In genomic region chr12:10122689-10123088, GRCh38 we compare ENCODE assay signal across 18 cellular contexts. TPM values are rescaled to one million over a fixed set of nuclear protein-coding genes. Genes with fewer than 3 reads are reported as not detected.
A peak's percentile ranks its signal among the peaks of the same experiment; 100 is the strongest.
DNase-seq lines count a peak whose midpoint lies in the region; ATAC-seq and FAIRE-seq lines count a peak whose summit lies in the region.
"Had no signal": no experiment of that assay in that cellular context is flagged by ENCODE, and none has a peak within 500 bp of the region (broad histone marks: within the 10 kb centered on the region; RNA-seq: fewer than 3 reads in every experiment).

No MANE protein-coding gene starts in this region.

- H3K9me3 Mint-ChIP-seq in activated CD4-positive, alpha-beta T cell treated with anti-CD3 and anti-CD28 coated beads, Interleukin-2, amount 10 ng/mL, durations not matched to agents 24 days and 14 days, result no peaks in the 10 kb centered on the region
- H3K9me3 Mint-ChIP-seq: CD8-positive, alpha-beta T cell; GM23338 had no signal

- peak; percentile 81 for ATAC-seq in left lobe of liver
- no peak for ATAC-seq in HG03565 (IDR thresholded peaks at IDR 0.05; ENCODE audit: unreplicated experiment)
- ATAC-seq: A549; CD8-positive, alpha-beta T cell; GM23338 had no signal

- H3K4me1 Mint-ChIP-seq in activated CD4-positive, alpha-beta T cell treated with anti-CD3 and anti-CD28 coated beads, Interleukin-2, amount 10 ng/mL, durations not matched to agents 24 days and 14 days, result peaks cover 2% of the 10 kb centered on the region
- H3K4me1 Mint-ChIP-seq: GM23338 had no signal

- intact Hi-C loops in activated CD4-positive, alpha-beta T cell treated with anti-CD3 and anti-CD28 coated beads, Interleukin-2, amount 10 ng/mL, durations not matched to agents 24 days and 14 days (cut with micrococcal nuclease), result no loop called here

- no peaks in the 10 kb centered on the region for H3K36me3 Mint-ChIP-seq in activated CD4-positive, alpha-beta T cell treated with anti-CD3 and anti-CD28 coated beads, Interleukin-2, amount 10 ng/mL, durations not matched to agents 24 days and 14 days (ENCODE audit: low read depth)
- H3K36me3 Mint-ChIP-seq: CD8-positive, alpha-beta T cell had no signal

- DNase-seq in activated CD4-positive, alpha-beta T cell treated with anti-CD3 and anti-CD28 coated beads, Interleukin-2, amount 10 ng/mL, durations not matched to agents 24 days and 14 days, result peak; percentile 41
- no peak for DNase-seq in activated CD4-positive, alpha-beta T cell treated with anti-CD3 and anti-CD28 coated beads for 48 hours
- peak; percentile 54 for DNase-seq in HuH-7.5 (ENCODE audit: low spot score)
- DNase-seq in left lobe of liver (ENCODE audit: low spot score), result no peak
- DNase-seq in urothelium cell line (ENCODE audit: low spot score), result no peak
- no peak for DNase-seq in globus pallidus (ENCODE audit: low spot score)
- no peak for DNase-seq in stimulated activated CD4-positive, alpha-beta T cell treated with anti-CD3 and anti-CD28 coated beads, Interleukin-4, amount 100 ng/mL, for 24 hours
- DNase-seq: AML-193; Calu3; CD8-positive, alpha-beta T cell; HCEC 1CT had no signal

- no peak overlapping the region for H3K4me3 Mint-ChIP-seq in activated CD4-positive, alpha-beta T cell treated with anti-CD3 and anti-CD28 coated beads, Interleukin-2, amount 10 ng/mL, durations not matched to agents 24 days and 14 days
- H3K4me3 Mint-ChIP-seq: CD8-positive, alpha-beta T cell; GM23338 had no signal

- no peak overlapping the region for H3K27ac Mint-ChIP-seq in activated CD4-positive, alpha-beta T cell treated with anti-CD3 and anti-CD28 coated beads, Interleukin-2, amount 10 ng/mL, durations not matched to agents 24 days and 14 days
- H3K27ac Mint-ChIP-seq: CD8-positive, alpha-beta T cell; GM23338 had no signal

- peak; percentile 9 for FAIRE-seq in urothelium cell line (lab: Jason Lieb, UNC)
- FAIRE-seq: A549, G401.6, GM12891, H54 had no signal

- peaks cover 32% of the 10 kb centered on the region for H3K27me3 Mint-ChIP-seq in activated CD4-positive, alpha-beta T cell treated with anti-CD3 and anti-CD28 coated beads, Interleukin-2, amount 10 ng/mL, durations not matched to agents 24 days and 14 days

RNA-seq across cellular contexts. Expression of gene CLEC7A, which starts 7.3 kb away (rescaled TPM):
- not detected in 2 replicates for total RNA-seq in activated CD4-positive, alpha-beta T cell treated with anti-CD3 and anti-CD28 coated beads, Interleukin-2, amount 10 ng/mL, durations not matched to agents 24 days and 14 days
- total RNA-seq in left lobe of liver, result 1.2 TPM
- total RNA-seq: GM23338, HT1080 had no signal

RNA-seq across cellular contexts. Expression of gene CLEC1A, which starts 23.9 kb away (rescaled TPM):
- total RNA-seq in activated CD4-positive, alpha-beta T cell treated with anti-CD3 and anti-CD28 coated beads, Interleukin-2, amount 10 ng/mL, durations not matched to agents 24 days and 14 days, result not detected in 2 replicates
- total RNA-seq in left lobe of liver, result 0.70 TPM
- total RNA-seq: Calu3; CD8-positive, alpha-beta T cell; HT1080 had no signal

RNA-seq across cellular contexts. Expression of gene OLR1, which starts 49.2 kb away (rescaled TPM):
- not detected in 2 replicates for total RNA-seq in activated CD4-positive, alpha-beta T cell treated with anti-CD3 and anti-CD28 coated beads, Interleukin-2, amount 10 ng/mL, durations not matched to agents 24 days and 14 days
- total RNA-seq in left lobe of liver, result 0.50 TPM
- total RNA-seq: Calu3; CD8-positive, alpha-beta T cell; GM23338; HT1080 had no signal

RNA-seq across cellular contexts. Expression of gene TMEM52B, which starts 56.1 kb away (rescaled TPM):
- not detected in 2 replicates for total RNA-seq in activated CD4-positive, alpha-beta T cell treated with anti-CD3 and anti-CD28 coated beads, Interleukin-2, amount 10 ng/mL, durations not matched to agents 24 days and 14 days
- not detected for total RNA-seq in left lobe of liver
- total RNA-seq: Calu3; CD8-positive, alpha-beta T cell; GM23338; HT1080 had no signal

Comparison
In these comparisons a context has a peak if more than half of its experiments do, and no peak if none do; other contexts are left out.
1. DNase-seq: peak in activated CD4-positive, alpha-beta T cell treated with anti-CD3 and anti-CD28 coated beads, Interleukin-2, amount 10 ng/mL, durations not matched to agents 24 days and 14 days (single experiment) and HuH-7.5 (single experiment); none in activated CD4-positive, alpha-beta T cell treated with anti-CD3 and anti-CD28 coated beads for 48 hours (single experiment), left lobe of liver (single experiment), urothelium cell line (single experiment), globus pallidus (single experiment) and stimulated activated CD4-positive, alpha-beta T cell treated with anti-CD3 and anti-CD28 coated beads, Interleukin-4, amount 100 ng/mL, for 24 hours (single experiment).